1 cellular context compared by ENCODE assay signal in genomic region chr20:50042370-50043313, GRCh38.
A peak's percentile ranks its signal among the peaks of the same experiment; 100 is the strongest.
TF ChIP-seq lines count a peak whose summit lies in the region.

No MANE protein-coding gene starts in this region.

TF ChIP-seq in K562, 482 proteins besides CTCF, POLR2A, EP300 and RAD21 (continued from another document):
- TF ChIP-seq ZBTB7A (IDR thresholded peaks at IDR 0.05; ENCODE audit: borderline replicate concordance, control insufficient read depth, low read depth, low read length) (0 out of 2 replicates have a peak, but pooled peaks have one; percentile 11), PTBP1 (IDR thresholded peaks at IDR 0.05; ENCODE audit: low read depth, low read length) (0 out of 2 replicates have a peak, but pooled peaks have one; percentile 73), ADNP (tag; IDR thresholded peaks at IDR 0.05) (peak; percentile 75), HDAC2 (IDR thresholded peaks at IDR 0.05) (peak; percentile 52; the same call in 1 of the 2 replicates), SFPQ (IDR thresholded peaks at IDR 0.05; ENCODE audit: low read depth, low read length) (no peak), ZNF766 (CRISPR knock-in tag; conservative IDR thresholded peaks at IDR 0.05) (no peak)
- TF ChIP-seq, protein P1, sequence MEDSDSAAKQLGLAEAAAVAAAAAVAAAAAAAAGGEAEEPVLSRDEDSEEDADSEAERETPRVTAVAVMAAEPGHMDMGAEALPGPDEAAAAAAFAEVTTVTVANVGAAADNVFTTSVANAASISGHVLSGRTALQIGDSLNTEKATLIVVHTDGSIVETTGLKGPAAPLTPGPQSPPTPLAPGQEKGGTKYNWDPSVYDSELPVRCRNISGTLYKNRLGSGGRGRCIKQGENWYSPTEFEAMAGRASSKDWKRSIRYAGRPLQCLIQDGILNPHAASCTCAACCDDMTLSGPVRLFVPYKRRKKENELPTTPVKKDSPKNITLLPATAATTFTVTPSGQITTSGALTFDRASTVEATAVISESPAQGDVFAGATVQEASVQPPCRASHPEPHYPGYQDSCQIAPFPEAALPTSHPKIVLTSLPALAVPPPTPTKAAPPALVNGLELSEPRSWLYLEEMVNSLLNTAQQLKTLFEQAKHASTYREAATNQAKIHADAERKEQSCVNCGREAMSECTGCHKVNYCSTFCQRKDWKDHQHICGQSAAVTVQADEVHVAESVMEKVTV (CRISPR knock-in tag; IDR thresholded peaks at IDR 0.05) = no peak
